In the genomic region with DNA sequence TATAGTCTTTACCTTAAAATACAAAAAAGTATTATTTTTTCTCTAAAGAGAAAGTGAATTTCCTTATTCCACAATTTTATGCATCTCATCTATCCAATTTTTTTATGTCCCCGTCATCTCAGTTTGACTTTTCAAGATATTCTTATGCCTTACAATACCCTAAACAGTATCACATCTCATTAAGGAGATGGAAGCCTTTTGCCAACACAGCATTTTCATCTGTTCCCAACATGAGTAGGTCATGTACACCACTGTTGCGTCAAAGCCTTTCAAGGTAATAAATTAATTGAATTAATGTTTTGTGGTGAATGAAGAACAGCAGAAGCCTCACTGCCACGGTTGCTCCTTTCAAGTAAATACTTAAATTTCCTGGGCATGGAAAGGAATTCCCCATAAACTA, we compare ENCODE assay signal across 36 cellular contexts.
"Had no signal": no experiment of that assay in that cellular context is flagged by ENCODE, and none has a peak within 500 bp of the region (broad histone marks: within the 10 kb centered on the region; RNA-seq: fewer than 3 reads in every experiment).

No MANE protein-coding gene starts in this region.

- DNase-seq: Kasumi-1, MG63, MM.1S, MV-4-11, NCI-H1048, NCI-H1092, NCI-H1092 treated with DMSO at 0.1 percent for 48 hours, NCI-H1105, NCI-H1105 treated with DMSO at 0.1 percent for 48 hours, NCI-H1417, NCI-H1417 treated with DMSO at 0.1 percent for 48 hours, NCI-H1436, NCI-H1436 treated with DMSO at 0.1 percent for 48 hours, NCI-H146, NCI-H1694, NCI-H1694 treated with DMSO at 0.1 percent for 48 hours, NCI-H187, NCI-H187 treated with DMSO at 0.1 percent for 48 hours, NCI-H1930, NCI-H2029, NCI-H2029 treated with DMSO at 0.1 percent for 48 hours, NCI-H2081, NCI-H2081 treated with DMSO at 0.1 percent for 48 hours, NCI-H2107, NCI-H2171, NCI-H2171 treated with DMSO at 0.1 percent for 48 hours, NCI-H2227 treated with DMSO at 0.1 percent for 48 hours, NCI-H226, NCI-H345, NCI-H446, NCI-H446 treated with DMSO at 0.1 percent for 48 hours, NCI-H510A, NCI-H510A treated with DMSO at 0.1 percent for 48 hours, NCI-H524, NCI-H524 treated with DMSO at 0.1 percent for 48 hours, NCI-H526 had no signal

- H3K9me3 ChIP-seq: MG63 had no signal

- H3K4me3 ChIP-seq: MG63 had no signal

- H3K36me3 ChIP-seq: MG63 had no signal

- H3K27me3 ChIP-seq: MG63 had no signal
